Comparison of ENCODE assay signal across 13 cellular contexts in genomic region chr11:103683581-103683980, GRCh38.
"Had no signal": no experiment of that assay in that cellular context is flagged by ENCODE, and none has a peak within 500 bp of the region (broad histone marks: within the 10 kb centered on the region; RNA-seq: fewer than 3 reads in every experiment).

No MANE protein-coding gene starts in this region.

- H3K4me1 ChIP-seq: uterus had no signal

- H3K36me3 ChIP-seq: neural progenitor cell, pancreas, tibial artery, uterus had no signal

- H3K9ac ChIP-seq: neural progenitor cell had no signal

- DNase-seq: activated CD4-positive, alpha-beta T cell treated with anti-CD3 and anti-CD28 coated beads, Interleukin-2, amount 50 U/mL, for 4 hours; activated CD4-positive, CD25-positive, alpha-beta regulatory T cell treated with anti-CD3 and anti-CD28 coated beads, Interleukin-2, amount 50 U/mL, for 72 hours; activated naive CD4-positive, alpha-beta T cell treated with anti-CD3 and anti-CD28 coated beads, Interleukin-2, amount 50 U/mL, for 16 hours; activated T-cell treated with anti-CD3 and anti-CD28 coated beads, Interleukin-2, amount 50 U/mL, for 1 hour; amygdala; hippocampal formation; kidney glomerular epithelial cell; pancreas; stimulated activated CD4-positive, alpha-beta T cell treated with anti-CD3 and anti-CD28 coated beads, Interleukin-4, amount 100 ng/mL, for 4 hours; T-helper 2 cell; tibial artery; uterus had no signal

- H3K9me3 ChIP-seq: pancreas, tibial artery, uterus had no signal

- H3K27me3 ChIP-seq: neural progenitor cell, pancreas, tibial artery, uterus had no signal

- H3K4me3 ChIP-seq: neural progenitor cell, pancreas, tibial artery, uterus had no signal

- H3K27ac ChIP-seq: neural progenitor cell, tibial artery, uterus had no signal

- H3K4me2 ChIP-seq: neural progenitor cell had no signal
